Comparison of ENCODE assay signal across 20 cellular contexts in the genomic region with DNA sequence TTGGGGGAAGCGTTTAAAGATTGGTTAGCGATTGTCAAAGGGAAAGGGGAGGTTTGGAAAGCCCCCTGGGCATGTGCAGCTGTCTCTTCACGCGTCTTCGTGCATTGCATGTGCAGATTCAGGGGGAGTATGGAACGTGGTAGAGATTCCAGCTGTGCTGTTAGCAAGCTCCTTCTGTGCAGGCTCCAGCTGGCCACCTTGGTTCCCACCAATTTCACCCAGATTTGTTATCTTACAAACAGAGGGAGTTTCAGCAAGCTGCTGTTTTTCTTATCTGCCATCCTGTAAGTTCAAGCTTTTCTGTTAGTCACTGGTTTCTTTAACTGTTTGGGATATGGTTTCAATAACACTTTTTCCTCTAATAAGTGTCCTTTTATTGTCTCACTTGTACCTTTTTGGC. TPM values are rescaled to one million over a fixed set of nuclear protein-coding genes. Genes with fewer than 3 reads are reported as not detected.
DNase-seq lines count a peak whose midpoint lies in the region; ATAC-seq and TF ChIP-seq lines count a peak whose summit lies in the region.
"Had no signal": no experiment of that assay in that cellular context is flagged by ENCODE, and none has a peak within 500 bp of the region (broad histone marks: within the 10 kb centered on the region; RNA-seq: fewer than 3 reads in every experiment).

No MANE protein-coding gene starts in this region.

- H3K4me3 Mint-ChIP-seq in naive thymus-derived CD8-positive, alpha-beta T cell, result no peak overlapping the region
- no peak overlapping the region for H3K4me3 Mint-ChIP-seq in nephron progenitor cell

- H3K9me3 Mint-ChIP-seq in naive thymus-derived CD8-positive, alpha-beta T cell, result no peaks in the 10 kb centered on the region
- peaks cover 6% of the 10 kb centered on the region for H3K9me3 Mint-ChIP-seq in nephron progenitor cell

- DNase-seq in NCI-H2171 (lab: John Stamatoyannopoulos, UW) (peak; percentile 7), WERI-Rb-1 (no peak), fibroblast of pulmonary artery (ENCODE audit: low read depth) (peak; percentile 42), retina (peak; percentile 31), lower lobe of right lung (no peak), BE2C (no peak), nephron progenitor cell (no peak)
- no peak for DNase-seq in naive thymus-derived CD8-positive, alpha-beta T cell
- DNase-seq: ACHN, AML-193, Caco-2, DMS53, GOT3, MM.1S, NCI-H1105, NCI-H1694, NCI-H2107, NCI-H446, NCI-H69, SHP77 treated with DMSO at 0.1 percent for 48 hours had no signal

- H3K27me3 ChIP-seq in WERI-Rb-1 (ENCODE audit: insufficient read depth, low read depth, severe bottlenecking), result no peaks in the 10 kb centered on the region
- H3K27me3 ChIP-seq in lower lobe of right lung (ENCODE audit: low read depth), result no peaks in the 10 kb centered on the region
- no peaks in the 10 kb centered on the region for H3K27me3 ChIP-seq in BE2C

- H3K27ac Mint-ChIP-seq in naive thymus-derived CD8-positive, alpha-beta T cell, result no peak overlapping the region
- no peak overlapping the region for H3K27ac Mint-ChIP-seq in nephron progenitor cell

- H3K27ac ChIP-seq in WERI-Rb-1 (peak overlapping the region; percentile 66), lower lobe of right lung (no peak overlapping the region)

- peaks cover 0 to 11% (median 3%) of the 10 kb centered on the region in 4 donors for H3K4me1 Mint-ChIP-seq in naive thymus-derived CD8-positive, alpha-beta T cell
- no peaks in the 10 kb centered on the region for H3K4me1 Mint-ChIP-seq in nephron progenitor cell

- TF ChIP-seq CTCF in WERI-Rb-1 (IDR thresholded peaks at IDR 0.05; ENCODE audit: low read depth, low read length) (no peak), fibroblast of pulmonary artery (IDR thresholded peaks at IDR 0.05; ENCODE audit: low read length, missing control alignments) (no peak), lower lobe of right lung (IDR thresholded peaks at IDR 0.05) (no peak), BE2C (IDR thresholded peaks at IDR 0.05; ENCODE audit: low read depth, low read length) (no peak), nephron progenitor cell (IDR thresholded peaks at IDR 0.05) (no peak)

- peaks cover 0 to 3% (median 0%) of the 10 kb centered on the region in 5 donors for H3K27me3 Mint-ChIP-seq in naive thymus-derived CD8-positive, alpha-beta T cell
- H3K27me3 Mint-ChIP-seq in nephron progenitor cell (ENCODE audit: low read depth, poor library complexity), result no peaks in the 10 kb centered on the region

- H3K9me3 ChIP-seq in WERI-Rb-1 (ENCODE audit: severe bottlenecking) (peaks cover 3% of the 10 kb centered on the region), lower lobe of right lung (no peaks in the 10 kb centered on the region), BE2C (no peaks in the 10 kb centered on the region)
- H3K9me3 ChIP-seq: Caco-2 had no signal

- POLR2A ChIA-PET in naive thymus-derived CD8-positive, alpha-beta T cell (lab: Charles Lee), result interaction anchor here (0.5 kb wide), 1 partner anchor 361 kb away, joined by 6 read pairs; no protein-coding TSS in a partner anchor

- H3K4me1 ChIP-seq in lower lobe of right lung (peaks cover 10% of the 10 kb centered on the region), BE2C (peaks cover 4% of the 10 kb centered on the region; the same call in 1 of the 2 replicates)
- H3K4me1 ChIP-seq: Caco-2 had no signal

- peaks cover 0 to 18% (median 13%) of the 10 kb centered on the region in 3 donors for H3K36me3 Mint-ChIP-seq in naive thymus-derived CD8-positive, alpha-beta T cell
- H3K36me3 Mint-ChIP-seq in nephron progenitor cell (ENCODE audit: low read depth), result peaks cover 50% of the 10 kb centered on the region

- intact Hi-C loops in lower lobe of right lung (cut with DNase I), result no loop called here

- H3K36me3 ChIP-seq in WERI-Rb-1 (peaks cover 41% of the 10 kb centered on the region), lower lobe of right lung (peaks cover 5% of the 10 kb centered on the region), BE2C (no peaks in the 10 kb centered on the region)

- peak overlapping the region; percentile 29 for H3K4me3 ChIP-seq in WERI-Rb-1 (ENCODE audit: low read depth, low read length)
- H3K4me3 ChIP-seq in fibroblast of pulmonary artery (replicated peaks; ENCODE audit: low read depth, low read length), result no peak overlapping the region
- no peak overlapping the region for H3K4me3 ChIP-seq in lower lobe of right lung
- H3K4me3 ChIP-seq in BE2C (ENCODE audit: low read depth, low read length), result no peak overlapping the region

- no peak for ATAC-seq in naive thymus-derived CD8-positive, alpha-beta T cell
- ATAC-seq in lower lobe of right lung, result no peak

RNA-seq across cellular contexts. Expression of a gene that starts 30.4 kb away (rescaled TPM):
- 10 to 100 TPM; 20.1 to 22.9 TPM for total RNA-seq in naive thymus-derived CD8-positive, alpha-beta T cell
- polyA plus RNA-seq in naive thymus-derived CD8-positive, alpha-beta T cell, result 1 to 10 TPM; 3.4 to 5.8 (median 4.0) TPM
- 42.4 TPM for total RNA-seq in lower lobe of right lung
- 18.7 TPM for polyA plus RNA-seq in BE2C (2012; ENCODE audit: insufficient read depth, insufficient read length, low read depth)

Comparison
In these comparisons a context has a peak if more than half of its experiments do, and no peak if none do; other contexts are left out.
1. DNase-seq: peak in NCI-H2171 (single experiment), fibroblast of pulmonary artery (single experiment) and retina (single experiment); none in WERI-Rb-1 (single experiment), naive thymus-derived CD8-positive, alpha-beta T cell (0 of 10), lower lobe of right lung (single experiment), BE2C (single experiment) and nephron progenitor cell (single experiment).